Comparison of ENCODE assay signal across 11 cellular contexts in the genomic region with DNA sequence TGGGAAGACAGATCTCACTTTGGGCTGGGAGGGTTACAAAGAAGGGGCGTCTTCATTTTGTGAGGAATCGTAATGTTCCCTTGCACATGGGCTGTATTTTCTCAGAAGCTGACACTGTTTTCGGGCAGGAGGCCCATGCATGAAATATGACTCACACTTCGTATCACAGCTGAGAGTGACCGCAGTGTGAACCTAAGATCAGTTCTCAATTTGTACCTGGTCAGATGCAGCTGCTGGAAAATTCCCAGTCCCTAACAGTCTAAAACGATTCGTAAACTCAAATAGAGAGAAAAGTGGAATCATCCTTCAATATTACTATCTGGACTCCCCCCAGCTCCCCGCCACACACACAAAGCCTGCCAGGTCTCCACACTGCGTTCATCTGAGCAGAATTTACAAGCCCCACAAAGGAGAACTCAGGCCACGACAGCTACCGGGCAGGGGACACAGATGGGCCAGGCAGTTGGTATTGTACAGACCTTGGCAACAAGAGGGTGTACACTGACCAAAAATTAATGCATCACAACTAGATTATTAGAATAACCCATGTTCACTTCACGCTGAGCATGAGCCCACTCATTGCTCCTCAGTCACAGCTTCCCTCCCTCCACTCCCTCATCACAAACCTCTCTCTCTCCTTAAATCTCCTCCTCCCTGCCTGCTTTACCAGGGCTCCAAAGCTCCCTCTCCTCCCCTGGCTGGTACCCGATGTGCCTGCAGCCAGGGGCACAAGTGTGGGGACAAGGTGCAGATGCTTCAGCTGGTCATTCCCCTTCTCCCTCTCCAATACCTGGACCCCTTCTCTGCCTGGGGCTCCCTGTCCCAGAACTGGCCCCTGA.
A peak's percentile ranks its signal among the peaks of the same experiment; 100 is the strongest.
DNase-seq lines count a peak whose midpoint lies in the region; ATAC-seq and TF ChIP-seq lines count a peak whose summit lies in the region.
"Had no signal": no experiment of that assay in that cellular context is flagged by ENCODE, and none has a peak within 500 bp of the region (broad histone marks: within the 10 kb centered on the region; RNA-seq: fewer than 3 reads in every experiment).

No MANE protein-coding gene starts in this region.

- no peak for TF ChIP-seq RAD21 in IMR-90 (IDR thresholded peaks at IDR 0.05; ENCODE audit: low read length)

- no peak overlapping the region for H2BK15ac ChIP-seq in IMR-90 (ENCODE audit: low read depth, low read length)

- H4K20me1 ChIP-seq in IMR-90 (ENCODE audit: insufficient read depth, low read length) = no peaks in the 10 kb centered on the region
- no peaks in the 10 kb centered on the region for H4K20me1 ChIP-seq in MM.1S (ENCODE audit: insufficient read depth, low read length)

- H3K9me1 ChIP-seq in IMR-90 (ENCODE audit: insufficient read depth, low read length) = no peaks in the 10 kb centered on the region

- H2AFZ ChIP-seq in IMR-90 (replicated peaks; ENCODE audit: low read length, poor library complexity) (peak overlapping the region; percentile 5), MM.1S (ENCODE audit: low read length) (no peak overlapping the region)

- no peak overlapping the region for H2AK9ac ChIP-seq in IMR-90 (replicated peaks; ENCODE audit: low read depth, low read length, poor library complexity)

- no peaks in the 10 kb centered on the region for H3K79me2 ChIP-seq in MM.1S (ENCODE audit: low read length)

- H3K27ac ChIP-seq in IMR-90 (ENCODE audit: insufficient read depth, low read length) (no peak overlapping the region), rectal smooth muscle tissue (ENCODE audit: low read depth, low read length) (peak overlapping the region; percentile 85), MM.1S (ENCODE audit: low read length) (no peak overlapping the region)
- H3K27ac ChIP-seq: tibial artery had no signal

- POLR2A ChIA-PET in IMR-90 (lab: Charles Lee; ENCODE audit: unreplicated experiment) = no interaction called here

- H3K4me1 ChIP-seq in IMR-90 (ENCODE audit: control insufficient read depth, insufficient read depth, low read length) (peaks cover 2% of the 10 kb centered on the region; the same call in 1 of the 2 replicates), rectal smooth muscle tissue (ENCODE audit: control insufficient read depth, insufficient read depth, low read length) (peaks cover 14% of the 10 kb centered on the region), MM.1S (ENCODE audit: low read length) (no peaks in the 10 kb centered on the region)

- no peak overlapping the region for H3K4ac ChIP-seq in IMR-90 (ENCODE audit: low read depth, low read length)

- H2BK20ac ChIP-seq in IMR-90 (ENCODE audit: low read depth, low read length) = no peak overlapping the region

- H3K36me3 ChIP-seq in IMR-90 (ENCODE audit: control insufficient read depth, insufficient read depth, low read length) = no peaks in the 10 kb centered on the region
- H3K36me3 ChIP-seq in rectal smooth muscle tissue (ENCODE audit: control insufficient read depth, insufficient read depth, low read length) = no peaks in the 10 kb centered on the region
- H3K36me3 ChIP-seq in MM.1S (replicated peaks; ENCODE audit: insufficient read depth, low read length) = no peaks in the 10 kb centered on the region
- H3K36me3 ChIP-seq: tibial artery had no signal

- no peaks in the 10 kb centered on the region for H3K79me1 ChIP-seq in IMR-90 (ENCODE audit: low read depth in 1 of 2, low read length in 2 of 2)

- H3K18ac ChIP-seq in IMR-90 (ENCODE audit: low read depth, low read length) = no peak overlapping the region

- H3K27me3 ChIP-seq in IMR-90 (ENCODE audit: control insufficient read depth, insufficient read depth, low read length) = peaks cover 26% of the 10 kb centered on the region
- H3K27me3 ChIP-seq in rectal smooth muscle tissue (ENCODE audit: control insufficient read depth, insufficient read depth, low read length) = no peaks in the 10 kb centered on the region
- H3K27me3 ChIP-seq in MM.1S (replicated peaks; ENCODE audit: insufficient read depth, low read length) = no peaks in the 10 kb centered on the region

- peak; percentile 25 for DNase-seq in GM04504 (ENCODE audit: low read depth)
- peak; percentile 77 for DNase-seq in IMR-90
- peak; percentile 34 for DNase-seq in cerebellum (ENCODE audit: low spot score)
- DNase-seq in MM.1S = no peak
- DNase-seq in activated CD4-positive, alpha-beta T cell treated with anti-CD3 and anti-CD28 coated beads for 4 hours = no peak
- no peak for DNase-seq in stimulated activated CD4-positive, alpha-beta T cell treated with anti-CD3 and anti-CD28 coated beads, Interleukin-4, amount 100 ng/mL, for 24 hours
- DNase-seq: DMS 273 treated with DMSO at 0.1 percent for 48 hours, mammary epithelial cell, tibial artery had no signal

- H3K9ac ChIP-seq in IMR-90 (ENCODE audit: low read depth, low read length) (no peak overlapping the region), rectal smooth muscle tissue (ENCODE audit: low read length) (no peak overlapping the region), MM.1S (ENCODE audit: low read length) (no peak overlapping the region)

- no peak overlapping the region for H4K5ac ChIP-seq in IMR-90 (ENCODE audit: low read depth, low read length)

- no peak overlapping the region for H2AK5ac ChIP-seq in IMR-90 (ENCODE audit: low read depth, low read length)

- H3K4me3 ChIP-seq in IMR-90 (ENCODE audit: insufficient read depth, low read depth, low read length) (no peak overlapping the region), rectal smooth muscle tissue (ENCODE audit: low read length) (no peak overlapping the region), MM.1S (ENCODE audit: low read length) (no peak overlapping the region)
- H3K4me3 ChIP-seq: tibial artery had no signal

- no peaks in the 10 kb centered on the region for H3F3A ChIP-seq in MM.1S (ENCODE audit: insufficient read depth, low read length)

- H3K4me2 ChIP-seq in IMR-90 (ENCODE audit: low read depth, low read length) (peak overlapping the region; percentile 76), MM.1S (ENCODE audit: low read depth, low read length) (no peak overlapping the region)

- H3K9me3 ChIP-seq in IMR-90 (ENCODE audit: control insufficient read depth, insufficient read depth, low read length) (no peaks in the 10 kb centered on the region), MM.1S (replicated peaks; ENCODE audit: insufficient read depth, low read length) (no peaks in the 10 kb centered on the region)
- H3K9me3 ChIP-seq: tibial artery had no signal

- H3K23ac ChIP-seq in IMR-90 (ENCODE audit: low read depth, low read length) = no peak overlapping the region

- TF ChIP-seq CTCF in IMR-90 (conservative IDR thresholded peaks at IDR 0.05; ENCODE audit: low read depth, low read length) (no peak), MM.1S (IDR thresholded peaks at IDR 0.05; ENCODE audit: low read length) (no peak)

- dilution Hi-C loops in IMR-90 (cut with HindIII; ENCODE audit: low sequenced_read_pairs, unreplicated experiment) = no loop called here

- 0% methylated on average over 1 of the region's 13 CpGs; no CpG with 5 or more reads in 1 of the 2 experiments for whole genome bisulfite sequencing in IMR-90 (ENCODE audit: extremely low coverage in 2 of 2, insufficient read length in 1 of 2), 2 experiments

- H2BK5ac ChIP-seq in IMR-90 (ENCODE audit: low read depth, low read length, poor library complexity, severe bottlenecking) = no peak overlapping the region

- H3K9me2 ChIP-seq in MM.1S (replicated peaks; ENCODE audit: insufficient read depth, low read length) = no peaks in the 10 kb centered on the region

- no peak overlapping the region for H2BK120ac ChIP-seq in IMR-90 (ENCODE audit: low read depth, low read length)

- no peak overlapping the region for H3K56ac ChIP-seq in IMR-90 (ENCODE audit: extremely low read depth, insufficient read depth, low read length)

- no peak for TF ChIP-seq POLR2A in IMR-90 (IDR thresholded peaks at IDR 0.05; ENCODE audit: low read depth, low read length)

- in situ Hi-C loops in IMR-90 (cut with MboI; ENCODE audit: low sequenced_read_pairs) = no loop called here

- CTCF ChIA-PET in IMR-90 (lab: Yijun Ruan, JAX) = no interaction called here

- no peak overlapping the region for H4K8ac ChIP-seq in IMR-90 (ENCODE audit: low read depth in 2 of 2, low read length in 2 of 2)

- BruUV-seq in IMR-90 (replicated peaks; lab: Mats Ljungman, UMichigan) = no TSS peak

- intact Hi-C loops in IMR-90 (cut with micrococcal nuclease) = no loop called here

- no peak overlapping the region for H4K91ac ChIP-seq in IMR-90 (ENCODE audit: insufficient read depth, low read depth, low read length)

- no peak overlapping the region for H3K14ac ChIP-seq in IMR-90 (replicated peaks; ENCODE audit: low read depth, low read length)

- ATAC-seq in IMR-90 (ENCODE audit: low read depth) (peak; percentile 54; the same call in 1 of the 2 replicates), GM19397 (IDR thresholded peaks at IDR 0.05; ENCODE audit: unreplicated experiment) (no peak)

TF ChIP-seq in IMR-90, 13 proteins besides CTCF, POLR2A, EP300 and RAD21 (continues in another document):
- TF ChIP-seq NFE2L2 (IDR thresholded peaks at IDR 0.05; ENCODE audit: low read depth, low read length) = no peak
- no peak for TF ChIP-seq MAFK (IDR thresholded peaks at IDR 0.05; ENCODE audit: low read depth, low read length)
- TF ChIP-seq MXI1 (IDR thresholded peaks at IDR 0.05; ENCODE audit: borderline replicate concordance, low read depth, low read length) = no peak
- TF ChIP-seq, protein P1, sequence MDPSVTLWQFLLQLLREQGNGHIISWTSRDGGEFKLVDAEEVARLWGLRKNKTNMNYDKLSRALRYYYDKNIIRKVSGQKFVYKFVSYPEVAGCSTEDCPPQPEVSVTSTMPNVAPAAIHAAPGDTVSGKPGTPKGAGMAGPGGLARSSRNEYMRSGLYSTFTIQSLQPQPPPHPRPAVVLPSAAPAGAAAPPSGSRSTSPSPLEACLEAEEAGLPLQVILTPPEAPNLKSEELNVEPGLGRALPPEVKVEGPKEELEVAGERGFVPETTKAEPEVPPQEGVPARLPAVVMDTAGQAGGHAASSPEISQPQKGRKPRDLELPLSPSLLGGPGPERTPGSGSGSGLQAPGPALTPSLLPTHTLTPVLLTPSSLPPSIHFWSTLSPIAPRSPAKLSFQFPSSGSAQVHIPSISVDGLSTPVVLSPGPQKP (IDR thresholded peaks at IDR 0.05; ENCODE audit: borderline replicate concordance, low read depth, low read length) = no peak
- TF ChIP-seq FOS (IDR thresholded peaks at IDR 0.05; ENCODE audit: low read depth, low read length) = no peak; the same call in 1 of the 2 replicates
- no peak for TF ChIP-seq RFX5 (IDR thresholded peaks at IDR 0.05; ENCODE audit: low read depth, low read length)
- TF ChIP-seq, protein P2, sequence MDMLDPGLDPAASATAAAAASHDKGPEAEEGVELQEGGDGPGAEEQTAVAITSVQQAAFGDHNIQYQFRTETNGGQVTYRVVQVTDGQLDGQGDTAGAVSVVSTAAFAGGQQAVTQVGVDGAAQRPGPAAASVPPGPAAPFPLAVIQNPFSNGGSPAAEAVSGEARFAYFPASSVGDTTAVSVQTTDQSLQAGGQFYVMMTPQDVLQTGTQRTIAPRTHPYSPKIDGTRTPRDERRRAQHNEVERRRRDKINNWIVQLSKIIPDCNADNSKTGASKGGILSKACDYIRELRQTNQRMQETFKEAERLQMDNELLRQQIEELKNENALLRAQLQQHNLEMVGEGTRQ (IDR thresholded peaks at IDR 0.05; ENCODE audit: low read depth, low read length) = no peak
- no peak for TF ChIP-seq CEBPB (IDR thresholded peaks at IDR 0.05; ENCODE audit: low read depth, low read length)
- TF ChIP-seq SMC3 (IDR thresholded peaks at IDR 0.05; ENCODE audit: low read depth, low read length) = no peak

Comparison
In these comparisons a context has a peak if more than half of its experiments do, and no peak if none do; other contexts are left out.
1. DNase-seq: peak in GM04504 (single experiment), IMR-90 (single experiment) and cerebellum (single experiment); none in MM.1S (single experiment), activated CD4-positive, alpha-beta T cell treated with anti-CD3 and anti-CD28 coated beads for 4 hours (0 of 2) and stimulated activated CD4-positive, alpha-beta T cell treated with anti-CD3 and anti-CD28 coated beads, Interleukin-4, amount 100 ng/mL, for 24 hours (single experiment).